In genomic region chr9:120117081-120117480, GRCh38 we compare ENCODE assay signal across 16 cellular contexts.
DNase-seq lines count a peak whose midpoint lies in the region; ATAC-seq and TF ChIP-seq lines count a peak whose summit lies in the region.
"Had no signal": no experiment of that assay in that cellular context is flagged by ENCODE, and none has a peak within 500 bp of the region (broad histone marks: within the 10 kb centered on the region; RNA-seq: fewer than 3 reads in every experiment).

No MANE protein-coding gene starts in this region.

- H3K23ac ChIP-seq in H9 (ENCODE audit: insufficient read length, low read depth, low read length): no peak overlapping the region
- H3K23ac ChIP-seq in mesendoderm (ENCODE audit: low read length): no peak overlapping the region

- no peak overlapping the region for H3K56ac ChIP-seq in H9 (ENCODE audit: insufficient read length, low read depth, low read length)
- no peak overlapping the region for H3K56ac ChIP-seq in mesendoderm (ENCODE audit: low read length)

- no peak overlapping the region for H4K91ac ChIP-seq in H9 (ENCODE audit: insufficient read length, low read depth, low read length)

- H3K18ac ChIP-seq in H9 (ENCODE audit: insufficient read length, low read depth, low read length) (no peak overlapping the region), mesendoderm (ENCODE audit: low read length) (no peak overlapping the region)

- H3K9me3 Mint-ChIP-seq in H9 (peaks cover 35 to 37% of the 10 kb centered on the region in 2 experiments), WTC11 (peaks cover 64% of the 10 kb centered on the region)
- H3K9me3 Mint-ChIP-seq in T-helper 2 cell treated with Interferon-gamma antibody and Interleukin-4, amounts not matched to agents 5 μg/mL and 100 μg/mL, for 36 hours: no peaks in the 10 kb centered on the region

- no peaks in the 10 kb centered on the region for H3K79me1 ChIP-seq in H9 (ENCODE audit: insufficient read depth, low read depth, low read length, poor library complexity, severe bottlenecking)
- no peaks in the 10 kb centered on the region for H3K79me1 ChIP-seq in mesendoderm (ENCODE audit: low read length)

- CTCF ChIA-PET in WTC11 (lab: Charles Lee): no interaction called here

- H2BK5ac ChIP-seq in H9 (ENCODE audit: insufficient read length, low read length): no peak overlapping the region
- H2BK5ac ChIP-seq in mesendoderm (ENCODE audit: low read length): no peak overlapping the region

- H3K36me3 Mint-ChIP-seq in H9 (ENCODE audit: insufficient read depth in 1 of 3, low read depth in 3 of 3): peaks cover 18 to 33% (median 19%) of the 10 kb centered on the region in 3 experiments
- peaks cover 45% of the 10 kb centered on the region for H3K36me3 Mint-ChIP-seq in WTC11
- no peaks in the 10 kb centered on the region for H3K36me3 Mint-ChIP-seq in T-helper 2 cell treated with Interferon-gamma antibody and Interleukin-4, amounts not matched to agents 5 μg/mL and 100 μg/mL, for 36 hours (ENCODE audit: low read depth)
- H3K36me3 Mint-ChIP-seq: CD4-positive, alpha-beta memory T cell had no signal

- H2BK15ac ChIP-seq in H9 (ENCODE audit: low read depth, low read length) (no peak overlapping the region), mesendoderm (replicated peaks; ENCODE audit: low read depth) (no peak overlapping the region)

- ATAC-seq in WTC11 (peak; percentile 60), sciatic nerve (no peak)
- ATAC-seq: GM12878 had no signal

- no peak overlapping the region for H3K9ac ChIP-seq in H9 (ENCODE audit: extremely low read depth, insufficient read length, low read length)
- H3K9ac ChIP-seq in mesendoderm (ENCODE audit: low read length): no peak overlapping the region

- WGBS in H9 (ENCODE audit: extremely low coverage, insufficient read length, low lambda C conversion rate): no CpG with 5 or more reads among the region's 4 CpGs
- WGBS in mesendoderm (ENCODE audit: extremely low coverage, insufficient coverage, low lambda C conversion rate): no CpG with 5 or more reads among the region's 4 CpGs

- no peaks in the 10 kb centered on the region for H4K20me1 ChIP-seq in H9 (ENCODE audit: control insufficient read depth, insufficient read depth, insufficient read length)

- peaks cover 21% of the 10 kb centered on the region for H3K9me3 ChIP-seq in H9 (ENCODE audit: control insufficient read depth, low read depth, low read length)
- H3K9me3 ChIP-seq: HAP-1 had no signal

- H3K27ac Mint-ChIP-seq in H9 (peak overlapping the region in 1 of 3 experiments; percentile 8; a peak in 1 of 7 replicates), WTC11 (no peak overlapping the region)
- no peak overlapping the region for H3K27ac Mint-ChIP-seq in T-helper 2 cell treated with Interferon-gamma antibody and Interleukin-4, amounts not matched to agents 5 μg/mL and 100 μg/mL, for 36 hours
- H3K27ac Mint-ChIP-seq: CD4-positive, alpha-beta memory T cell had no signal

- H3K14ac ChIP-seq in H9 (ENCODE audit: insufficient read depth, low read length): no peak overlapping the region

- H3K4me3 Mint-ChIP-seq in H9 (no peak overlapping the region), WTC11 (no peak overlapping the region)
- no peak overlapping the region for H3K4me3 Mint-ChIP-seq in T-helper 2 cell treated with Interferon-gamma antibody and Interleukin-4, amounts not matched to agents 5 μg/mL and 100 μg/mL, for 36 hours
- H3K4me3 Mint-ChIP-seq: CD4-positive, alpha-beta memory T cell had no signal

- no peak overlapping the region for H2BK12ac ChIP-seq in H9 (ENCODE audit: insufficient read length, low read depth, low read length)

- no peak overlapping the region for H2BK20ac ChIP-seq in H9 (ENCODE audit: low read depth, low read length, poor library complexity, severe bottlenecking)

- intact Hi-C loops in sciatic nerve (cut with DNase I): no loop called here

- no peaks in the 10 kb centered on the region for H3K4me1 ChIP-seq in H9 (ENCODE audit: insufficient read depth, low read length)
- no peaks in the 10 kb centered on the region for H3K4me1 ChIP-seq in mesendoderm (ENCODE audit: control insufficient read depth, low read depth, low read length)
- H3K4me1 ChIP-seq: HAP-1 had no signal

- H3K79me2 ChIP-seq in H9 (ENCODE audit: insufficient read depth, low read length) (no peaks in the 10 kb centered on the region), mesendoderm (ENCODE audit: control insufficient read depth, insufficient read depth, low read length) (no peaks in the 10 kb centered on the region)

- H3K36me3 ChIP-seq in mesendoderm (ENCODE audit: control insufficient read depth, insufficient read depth, low read length): no peaks in the 10 kb centered on the region
- H3K36me3 ChIP-seq: HAP-1 had no signal

- H3K27me3 Mint-ChIP-seq in H9 (ENCODE audit: low read depth) (peaks cover 5% of the 10 kb centered on the region), WTC11 (ENCODE audit: low read depth) (no peaks in the 10 kb centered on the region; the same call in 1 of the 2 replicates)
- H3K27me3 Mint-ChIP-seq in T-helper 2 cell treated with Interferon-gamma antibody and Interleukin-4, amounts not matched to agents 5 μg/mL and 100 μg/mL, for 36 hours (ENCODE audit: low read depth): no peaks in the 10 kb centered on the region

- H2BK120ac ChIP-seq in H9 (ENCODE audit: low read depth, low read length, poor library complexity, severe bottlenecking) (no peak overlapping the region), mesendoderm (ENCODE audit: low read depth, low read length) (no peak overlapping the region)

- H3T11ph ChIP-seq in H9 (ENCODE audit: low read length): no peak overlapping the region

- no peaks in the 10 kb centered on the region for H3K23me2 ChIP-seq in H9 (ENCODE audit: insufficient read length, low read depth, low read length, poor library complexity, severe bottlenecking)

- DNase-seq in H9 (peak; percentile 41), WTC11 (ENCODE audit: low spot score) (peak; percentile 26), iPS DF 19.7 (ENCODE audit: low read depth, low spot score) (peak; percentile 20), mesendoderm (peak; percentile 12), GOT3 (lab: John Stamatoyannopoulos, UW) (no peak), sciatic nerve (ENCODE audit: low spot score) (no peak)
- DNase-seq in activated CD8-positive, alpha-beta memory T cell treated with anti-CD3 and anti-CD28 coated beads, Interleukin-2, amount 50 U/mL, for 48 hours: no peak
- no peak for DNase-seq in T-helper 2 cell treated with Interferon-gamma antibody and Interleukin-4, amounts not matched to agents 5 μg/mL and 100 μg/mL, for 36 hours (ENCODE audit: low spot score)
- DNase-seq: C1 segment of cervical spinal cord; Calu3; CD4-positive, alpha-beta memory T cell; COR-L47; DMS53; DMS79 treated with DMSO at 0.1 percent for 48 hours had no signal

- H3K4me3 ChIP-seq in mesendoderm (ENCODE audit: low read length): no peak overlapping the region
- H3K4me3 ChIP-seq: GM12878, HAP-1 had no signal

- no peak overlapping the region for H2AFZ ChIP-seq in H9 (ENCODE audit: low read length)

- no peak overlapping the region for H3K4ac ChIP-seq in H9 (ENCODE audit: low read depth, low read length)
- H3K4ac ChIP-seq in mesendoderm (ENCODE audit: low read depth, low read length): no peak overlapping the region

- H4K5ac ChIP-seq in H9 (ENCODE audit: insufficient read length, low read depth, low read length) (no peak overlapping the region), mesendoderm (ENCODE audit: low read length) (no peak overlapping the region)

- peaks cover 3 to 5% of the 10 kb centered on the region in 2 experiments; a peak in 2 of 4 replicates for H3K4me1 Mint-ChIP-seq in H9
- peaks cover 4% of the 10 kb centered on the region; the same call in 1 of the 2 replicates for H3K4me1 Mint-ChIP-seq in WTC11
- no peaks in the 10 kb centered on the region for H3K4me1 Mint-ChIP-seq in T-helper 2 cell treated with Interferon-gamma antibody and Interleukin-4, amounts not matched to agents 5 μg/mL and 100 μg/mL, for 36 hours (ENCODE audit: low read depth)
- H3K4me1 Mint-ChIP-seq: CD4-positive, alpha-beta memory T cell had no signal

- H2AK5ac ChIP-seq in H9 (ENCODE audit: insufficient read length, low read length) (no peak overlapping the region), mesendoderm (ENCODE audit: low read length) (no peak overlapping the region)

- TF ChIP-seq CTCF in H9 (conservative IDR thresholded peaks at IDR 0.05): no peak
- TF ChIP-seq CTCF in WTC11 (IDR thresholded peaks at IDR 0.05): no peak

- H4K8ac ChIP-seq in H9 (replicated peaks; ENCODE audit: insufficient read length, low read depth, low read length): no peak overlapping the region
- no peak overlapping the region for H4K8ac ChIP-seq in mesendoderm (ENCODE audit: low read depth, low read length)

- H3K27me3 ChIP-seq in H9 (ENCODE audit: insufficient read depth, low read length): no peaks in the 10 kb centered on the region
- H3K27me3 ChIP-seq in mesendoderm (ENCODE audit: insufficient read depth, low read length, poor library complexity): no peaks in the 10 kb centered on the region

- POLR2A ChIA-PET in WTC11 (lab: Charles Lee): no interaction called here

- no peak overlapping the region for H3K4me2 ChIP-seq in H9 (ENCODE audit: insufficient read depth, insufficient read length, low read length)
- H3K4me2 ChIP-seq in mesendoderm (ENCODE audit: low read length): no peak overlapping the region

- H3K27ac ChIP-seq in H9 (ENCODE audit: insufficient read length, low read depth, low read length): no peak overlapping the region
- no peak overlapping the region for H3K27ac ChIP-seq in mesendoderm (ENCODE audit: low read depth, low read length)

TF ChIP-seq in WTC11, 78 proteins besides CTCF, POLR2A, EP300 and RAD21:
- TF ChIP-seq SP1 (CRISPR knock-in tag; conservative IDR thresholded peaks at IDR 0.05): no peak
- TF ChIP-seq IRF2 (CRISPR knock-in tag; IDR thresholded peaks at IDR 0.05; ENCODE audit: borderline replicate concordance, low read depth): no peak
- TF ChIP-seq NR2C2 (CRISPR knock-in tag; IDR thresholded peaks at IDR 0.05): no peak
- TF ChIP-seq RORB (CRISPR knock-in tag; IDR thresholded peaks at IDR 0.05): no peak
- TF ChIP-seq HMGA2 (CRISPR knock-in tag; IDR thresholded peaks at IDR 0.05): no peak
- no peak for TF ChIP-seq NFATC4 (CRISPR knock-in tag; IDR thresholded peaks at IDR 0.05)
- 0 out of 2 replicates have a peak, but pooled peaks have one; percentile 55 for TF ChIP-seq ZNF121 (CRISPR knock-in tag; IDR thresholded peaks at IDR 0.05)
- TF ChIP-seq IRF1 (CRISPR knock-in tag; IDR thresholded peaks at IDR 0.05): no peak

Comparison
In these comparisons a context has a peak if more than half of its experiments do, and no peak if none do; other contexts are left out.
1. DNase-seq: peak in H9 (single experiment), WTC11 (single experiment), iPS DF 19.7 (single experiment) and mesendoderm (single experiment); none in activated CD8-positive, alpha-beta memory T cell treated with anti-CD3 and anti-CD28 coated beads, Interleukin-2, amount 50 U/mL, for 48 hours (single experiment), GOT3 (single experiment), T-helper 2 cell treated with Interferon-gamma antibody and Interleukin-4, amounts not matched to agents 5 μg/mL and 100 μg/mL, for 36 hours (single experiment) and sciatic nerve (single experiment).